In genomic region chr7:119482209-119482608, GRCh38 we compare ENCODE assay signal across 8 cellular contexts.
DNase-seq lines count a peak whose midpoint lies in the region; ATAC-seq lines count a peak whose summit lies in the region.

No MANE protein-coding gene starts in this region.

- ATAC-seq in GM19035 (IDR thresholded peaks at IDR 0.05; ENCODE audit: unreplicated experiment) (peak; percentile 97), HG03064 (IDR thresholded peaks at IDR 0.05; ENCODE audit: low read depth, unreplicated experiment) (peak; percentile 83)

- H3K4me1 Mint-ChIP-seq in activated CD4-positive, alpha-beta memory T cell treated with anti-CD3 and anti-CD28 coated beads, Interleukin-2, amount 10 ng/mL, durations not matched to agents 7 days and 5 days: no peaks in the 10 kb centered on the region
- no peaks in the 10 kb centered on the region for H3K4me1 Mint-ChIP-seq in activated CD4-positive, alpha-beta T cell treated with anti-CD3 and anti-CD28 coated beads, Interleukin-2, amount 10 ng/mL, durations not matched to agents 24 days and 14 days

- DNase-seq in DMS153 treated with DMSO at 0.1 percent for 48 hours (lab: John Stamatoyannopoulos, UW; ENCODE audit: unreplicated experiment) (peak; percentile 25), OCI-M1 (lab: John Stamatoyannopoulos, UW) (peak; percentile 72), hepatic stellate cell (ENCODE audit: low spot score) (peak; percentile 25)
- no peak for DNase-seq in activated CD4-positive, alpha-beta memory T cell treated with anti-CD3 and anti-CD28 coated beads, Interleukin-2, amount 10 ng/mL, durations not matched to agents 7 days and 5 days
- no peak for DNase-seq in activated naive CD4-positive, alpha-beta T cell treated with Interleukin-2 at 50 U/mL for 16 hours
- DNase-seq in activated CD4-positive, alpha-beta T cell treated with anti-CD3 and anti-CD28 coated beads, Interleukin-2, amount 10 ng/mL, durations not matched to agents 24 days and 14 days: no peak

- POLR2A ChIA-PET in activated CD4-positive, alpha-beta memory T cell treated with anti-CD3 and anti-CD28 coated beads, Interleukin-2, amount 10 ng/mL, durations not matched to agents 7 days and 5 days (lab: Charles Lee): no interaction called here

- H3K9me3 Mint-ChIP-seq in activated CD4-positive, alpha-beta memory T cell treated with anti-CD3 and anti-CD28 coated beads, Interleukin-2, amount 10 ng/mL, durations not matched to agents 7 days and 5 days: peaks cover 12% of the 10 kb centered on the region
- peaks cover 7% of the 10 kb centered on the region for H3K9me3 Mint-ChIP-seq in activated CD4-positive, alpha-beta T cell treated with anti-CD3 and anti-CD28 coated beads, Interleukin-2, amount 10 ng/mL, durations not matched to agents 24 days and 14 days

- intact Hi-C loops in activated CD4-positive, alpha-beta T cell treated with anti-CD3 and anti-CD28 coated beads, Interleukin-2, amount 10 ng/mL, durations not matched to agents 24 days and 14 days (cut with micrococcal nuclease): no loop called here

- no peak overlapping the region for H3K27ac Mint-ChIP-seq in activated CD4-positive, alpha-beta memory T cell treated with anti-CD3 and anti-CD28 coated beads, Interleukin-2, amount 10 ng/mL, durations not matched to agents 7 days and 5 days
- H3K27ac Mint-ChIP-seq in activated CD4-positive, alpha-beta T cell treated with anti-CD3 and anti-CD28 coated beads, Interleukin-2, amount 10 ng/mL, durations not matched to agents 24 days and 14 days: no peak overlapping the region

- H3K4me3 Mint-ChIP-seq in activated CD4-positive, alpha-beta memory T cell treated with anti-CD3 and anti-CD28 coated beads, Interleukin-2, amount 10 ng/mL, durations not matched to agents 7 days and 5 days: no peak overlapping the region
- H3K4me3 Mint-ChIP-seq in activated CD4-positive, alpha-beta T cell treated with anti-CD3 and anti-CD28 coated beads, Interleukin-2, amount 10 ng/mL, durations not matched to agents 24 days and 14 days: no peak overlapping the region

- CTCF ChIA-PET in activated CD4-positive, alpha-beta memory T cell treated with anti-CD3 and anti-CD28 coated beads, Interleukin-2, amount 10 ng/mL, durations not matched to agents 7 days and 5 days (lab: Charles Lee): no interaction called here

- H3K36me3 Mint-ChIP-seq in activated CD4-positive, alpha-beta memory T cell treated with anti-CD3 and anti-CD28 coated beads, Interleukin-2, amount 10 ng/mL, durations not matched to agents 7 days and 5 days (ENCODE audit: low read depth): no peaks in the 10 kb centered on the region
- no peaks in the 10 kb centered on the region for H3K36me3 Mint-ChIP-seq in activated CD4-positive, alpha-beta T cell treated with anti-CD3 and anti-CD28 coated beads, Interleukin-2, amount 10 ng/mL, durations not matched to agents 24 days and 14 days (ENCODE audit: low read depth)

- no peaks in the 10 kb centered on the region for H3K27me3 Mint-ChIP-seq in activated CD4-positive, alpha-beta memory T cell treated with anti-CD3 and anti-CD28 coated beads, Interleukin-2, amount 10 ng/mL, durations not matched to agents 7 days and 5 days
- H3K27me3 Mint-ChIP-seq in activated CD4-positive, alpha-beta T cell treated with anti-CD3 and anti-CD28 coated beads, Interleukin-2, amount 10 ng/mL, durations not matched to agents 24 days and 14 days: no peaks in the 10 kb centered on the region

Comparison
In these comparisons a context has a peak if more than half of its experiments do, and no peak if none do; other contexts are left out.
1. DNase-seq: peak in DMS153 treated with DMSO at 0.1 percent for 48 hours (single experiment), OCI-M1 (single experiment) and hepatic stellate cell (single experiment); none in activated CD4-positive, alpha-beta memory T cell treated with anti-CD3 and anti-CD28 coated beads, Interleukin-2, amount 10 ng/mL, durations not matched to agents 7 days and 5 days (single experiment), activated naive CD4-positive, alpha-beta T cell treated with Interleukin-2 at 50 U/mL for 16 hours (single experiment) and activated CD4-positive, alpha-beta T cell treated with anti-CD3 and anti-CD28 coated beads, Interleukin-2, amount 10 ng/mL, durations not matched to agents 24 days and 14 days (single experiment).